In genomic region chr12:96375841-96376249, GRCh38 we compare ENCODE assay signal across 10 cellular contexts. TPM values are rescaled to one million over a fixed set of nuclear protein-coding genes. Genes with fewer than 3 reads are reported as not detected.
DNase-seq lines count a peak whose midpoint lies in the region; ATAC-seq and TF ChIP-seq lines count a peak whose summit lies in the region.
"Had no signal": no experiment of that assay in that cellular context is flagged by ENCODE, and none has a peak within 500 bp of the region (broad histone marks: within the 10 kb centered on the region; RNA-seq: fewer than 3 reads in every experiment).

No MANE protein-coding gene starts in this region.

- H3K9me3 Mint-ChIP-seq in activated CD4-positive, alpha-beta memory T cell treated with anti-CD3 and anti-CD28 coated beads for 36 hours, result peaks cover 4% of the 10 kb centered on the region
- peaks cover 10% of the 10 kb centered on the region for H3K9me3 Mint-ChIP-seq in activated CD4-positive, alpha-beta memory T cell treated with anti-CD3 and anti-CD28 coated beads, Interleukin-2, amount 10 ng/mL, durations not matched to agents 7 days and 5 days
- peaks cover 13% of the 10 kb centered on the region for H3K9me3 Mint-ChIP-seq in activated T-helper 2 cell treated with anti-CD3 and anti-CD28 coated beads, Interferon-gamma antibody, Interleukin-2, Interleukin-4, amounts not matched to agents 10 μg/mL and 5 μg/mL and 100 μg/mL, durations not matched to agents 14 hours and 24 hours and 36 hours

- H3K9me3 ChIP-seq in gastrocnemius medialis, result no peaks in the 10 kb centered on the region

- TF ChIP-seq CTCF in gastrocnemius medialis (IDR thresholded peaks at IDR 0.05 in 4 of 5, conservative IDR thresholded peaks at IDR 0.05 in 1 of 5), result no peak

- peaks cover 75% of the 10 kb centered on the region for H3K4me1 Mint-ChIP-seq in activated CD4-positive, alpha-beta memory T cell treated with anti-CD3 and anti-CD28 coated beads for 36 hours (ENCODE audit: low read depth)
- H3K4me1 Mint-ChIP-seq in activated CD4-positive, alpha-beta memory T cell treated with anti-CD3 and anti-CD28 coated beads, Interleukin-2, amount 10 ng/mL, durations not matched to agents 7 days and 5 days, result peaks cover 64% of the 10 kb centered on the region
- H3K4me1 Mint-ChIP-seq in activated T-helper 2 cell treated with anti-CD3 and anti-CD28 coated beads, Interferon-gamma antibody, Interleukin-2, Interleukin-4, amounts not matched to agents 10 μg/mL and 5 μg/mL and 100 μg/mL, durations not matched to agents 14 hours and 24 hours and 36 hours (ENCODE audit: low read depth), result peaks cover 68% of the 10 kb centered on the region

- peak overlapping the region; percentile 96 for H3K27ac Mint-ChIP-seq in activated CD4-positive, alpha-beta memory T cell treated with anti-CD3 and anti-CD28 coated beads for 36 hours
- no peak overlapping the region for H3K27ac Mint-ChIP-seq in activated CD4-positive, alpha-beta memory T cell treated with anti-CD3 and anti-CD28 coated beads, Interleukin-2, amount 10 ng/mL, durations not matched to agents 7 days and 5 days
- peak overlapping the region; percentile 49 for H3K27ac Mint-ChIP-seq in activated T-helper 2 cell treated with anti-CD3 and anti-CD28 coated beads, Interferon-gamma antibody, Interleukin-2, Interleukin-4, amounts not matched to agents 10 μg/mL and 5 μg/mL and 100 μg/mL, durations not matched to agents 14 hours and 24 hours and 36 hours

- peaks cover 39 to 54% of the 10 kb centered on the region in 2 donors for H3K4me1 ChIP-seq in gastrocnemius medialis

- no peak overlapping the region for H3K4me3 ChIP-seq in gastrocnemius medialis

- CTCF ChIA-PET in activated CD4-positive, alpha-beta memory T cell treated with anti-CD3 and anti-CD28 coated beads for 36 hours (lab: Charles Lee), result interaction anchor here (1.0 to 1.2 kb wide), 3 partner anchors 24 to 314 kb away, joined by 3 to 4 read pairs (median 3); partner anchors contain the start of gene CDK17
- CTCF ChIA-PET in activated CD4-positive, alpha-beta memory T cell treated with anti-CD3 and anti-CD28 coated beads, Interleukin-2, amount 10 ng/mL, durations not matched to agents 7 days and 5 days (lab: Charles Lee), result interaction anchor here (0.9 to 1.8 kb wide), 2 partner anchors 24 to 164 kb away, joined by 3 to 9 read pairs; partner anchors contain the start of gene CDK17

- peak overlapping the region in 3 of 4 donors; percentile 14 to 49 (median 47) for H3K27ac ChIP-seq in gastrocnemius medialis

- TF ChIP-seq POLR2A in gastrocnemius medialis (IDR thresholded peaks at IDR 0.05), result no peak

- H3K4me3 Mint-ChIP-seq in activated CD4-positive, alpha-beta memory T cell treated with anti-CD3 and anti-CD28 coated beads for 36 hours, result no peak overlapping the region
- H3K4me3 Mint-ChIP-seq in activated CD4-positive, alpha-beta memory T cell treated with anti-CD3 and anti-CD28 coated beads, Interleukin-2, amount 10 ng/mL, durations not matched to agents 7 days and 5 days, result no peak overlapping the region
- H3K4me3 Mint-ChIP-seq in activated T-helper 2 cell treated with anti-CD3 and anti-CD28 coated beads, Interferon-gamma antibody, Interleukin-2, Interleukin-4, amounts not matched to agents 10 μg/mL and 5 μg/mL and 100 μg/mL, durations not matched to agents 14 hours and 24 hours and 36 hours (ENCODE audit: low read depth), result no peak overlapping the region

- H3K36me3 ChIP-seq in gastrocnemius medialis, result no peaks in the 10 kb centered on the region

- in situ Hi-C loops in gastrocnemius medialis (cut with MboI; ENCODE audit: low sequenced_read_pairs in 4 of 4), result no loop called here

- no peak for DNase-seq in activated CD4-positive, alpha-beta memory T cell treated with anti-CD3 and anti-CD28 coated beads for 36 hours
- no peak for DNase-seq in activated CD4-positive, alpha-beta memory T cell treated with anti-CD3 and anti-CD28 coated beads, Interleukin-2, amount 10 ng/mL, durations not matched to agents 7 days and 5 days
- DNase-seq in activated T-helper 2 cell treated with anti-CD3 and anti-CD28 coated beads, Interferon-gamma antibody, Interleukin-2, Interleukin-4, amounts not matched to agents 10 μg/mL and 5 μg/mL and 100 μg/mL, durations not matched to agents 14 hours and 24 hours and 36 hours (ENCODE audit: low spot score), result no peak
- DNase-seq in gastrocnemius medialis (no peak), islet precursor cell (no peak), NCI-H1436 (lab: John Stamatoyannopoulos, UW) (no peak)
- DNase-seq: ACHN, NCI-H1694 treated with DMSO at 0.1 percent for 48 hours had no signal

- H3K27me3 ChIP-seq in gastrocnemius medialis, result no peaks in the 10 kb centered on the region

- POLR2A ChIA-PET in activated CD4-positive, alpha-beta memory T cell treated with anti-CD3 and anti-CD28 coated beads for 36 hours (lab: Charles Lee), result interaction anchor here (0.7 to 0.8 kb wide), 2 partner anchors 23 to 24 kb away, joined by 3 to 4 read pairs; partner anchors contain the start of gene CDK17
- POLR2A ChIA-PET in activated CD4-positive, alpha-beta memory T cell treated with anti-CD3 and anti-CD28 coated beads, Interleukin-2, amount 10 ng/mL, durations not matched to agents 7 days and 5 days (lab: Charles Lee), result interaction anchor here (1.3 to 2.5 kb wide), 4 partner anchors 23 to 142 kb away, joined by 3 to 17 read pairs (median 8); partner anchors contain the start of gene CDK17

- H3K27me3 Mint-ChIP-seq in activated CD4-positive, alpha-beta memory T cell treated with anti-CD3 and anti-CD28 coated beads for 36 hours, result no peaks in the 10 kb centered on the region
- H3K27me3 Mint-ChIP-seq in activated CD4-positive, alpha-beta memory T cell treated with anti-CD3 and anti-CD28 coated beads, Interleukin-2, amount 10 ng/mL, durations not matched to agents 7 days and 5 days, result no peaks in the 10 kb centered on the region
- no peaks in the 10 kb centered on the region for H3K27me3 Mint-ChIP-seq in activated T-helper 2 cell treated with anti-CD3 and anti-CD28 coated beads, Interferon-gamma antibody, Interleukin-2, Interleukin-4, amounts not matched to agents 10 μg/mL and 5 μg/mL and 100 μg/mL, durations not matched to agents 14 hours and 24 hours and 36 hours (ENCODE audit: low read depth)

- intact Hi-C loops in activated CD4-positive, alpha-beta memory T cell treated with anti-CD3 and anti-CD28 coated beads for 36 hours (cut with micrococcal nuclease), result loop anchor here (2.0 to 5.0 kb wide), 3 partner anchors 25 to 179 kb away; no protein-coding TSS in a partner anchor
- intact Hi-C loops in activated T-helper 2 cell treated with anti-CD3 and anti-CD28 coated beads, Interferon-gamma antibody, Interleukin-2, Interleukin-4, amounts not matched to agents 10 μg/mL and 5 μg/mL and 100 μg/mL, durations not matched to agents 14 hours and 24 hours and 36 hours (cut with micrococcal nuclease), result loop anchor here (5.0 kb wide), 1 partner anchor 34 kb away; no protein-coding TSS in a partner anchor
- intact Hi-C loops in gastrocnemius medialis (cut with DNase I; ENCODE audit: low total_unique reads), result no loop called here

- H3K36me3 Mint-ChIP-seq in activated CD4-positive, alpha-beta memory T cell treated with anti-CD3 and anti-CD28 coated beads for 36 hours, result peaks cover 5% of the 10 kb centered on the region
- H3K36me3 Mint-ChIP-seq in activated CD4-positive, alpha-beta memory T cell treated with anti-CD3 and anti-CD28 coated beads, Interleukin-2, amount 10 ng/mL, durations not matched to agents 7 days and 5 days (ENCODE audit: low read depth), result peaks cover 33% of the 10 kb centered on the region
- H3K36me3 Mint-ChIP-seq in activated T-helper 2 cell treated with anti-CD3 and anti-CD28 coated beads, Interferon-gamma antibody, Interleukin-2, Interleukin-4, amounts not matched to agents 10 μg/mL and 5 μg/mL and 100 μg/mL, durations not matched to agents 14 hours and 24 hours and 36 hours (ENCODE audit: low read depth), result peaks cover 38% of the 10 kb centered on the region

- peak; percentile 78 for ATAC-seq in HG02943 (IDR thresholded peaks at IDR 0.05; ENCODE audit: low read depth, unreplicated experiment)
- ATAC-seq in gastrocnemius medialis, result peak; percentile 39 to 70
- ATAC-seq in HG03025 (IDR thresholded peaks at IDR 0.05; ENCODE audit: low FRiP score, unreplicated experiment), result no peak

RNA-seq across cellular contexts. Expression of gene CDK17, which starts 24.4 kb away (rescaled TPM):
- 10 to 100 TPM; 34.5 to 35.7 TPM for total RNA-seq in activated CD4-positive, alpha-beta memory T cell treated with anti-CD3 and anti-CD28 coated beads for 36 hours
- 10 to 100 TPM; 41.5 to 42.5 TPM for total RNA-seq in activated CD4-positive, alpha-beta memory T cell treated with anti-CD3 and anti-CD28 coated beads, Interleukin-2, amount 10 ng/mL, durations not matched to agents 7 days and 5 days
- 34.7 and 37.6 TPM in 2 replicates for total RNA-seq in activated T-helper 2 cell treated with anti-CD3 and anti-CD28 coated beads, Interferon-gamma antibody, Interleukin-2, Interleukin-4, amounts not matched to agents 10 μg/mL and 5 μg/mL and 100 μg/mL, durations not matched to agents 14 hours and 24 hours and 36 hours
- 10 to 100 TPM; 10.9 to 25.1 (median 20.9) TPM for total RNA-seq in gastrocnemius medialis
